ENCODE assay signal across 16 cellular contexts in genomic region chr12:122086641-122087285, GRCh38. TPM values are rescaled to one million over a fixed set of nuclear protein-coding genes. Genes with fewer than 3 reads are reported as not detected.
DNase-seq lines count a peak whose midpoint lies in the region; ATAC-seq and TF ChIP-seq lines count a peak whose summit lies in the region.
"Had no signal": no experiment of that assay in that cellular context is flagged by ENCODE, and none has a peak within 500 bp of the region (broad histone marks: within the 10 kb centered on the region; RNA-seq: fewer than 3 reads in every experiment).

No MANE protein-coding gene starts in this region.

- H3K27ac Mint-ChIP-seq in activated naive CD4-positive, alpha-beta T cell treated with anti-CD3 and anti-CD28 coated beads for 36 hours: peak overlapping the region; percentile 13
- peak overlapping the region in 1 of 2 donors; percentile 12 for H3K27ac Mint-ChIP-seq in activated naive CD4-positive, alpha-beta T cell treated with anti-CD3 and anti-CD28 coated beads, Interleukin-2, amount 50 U/mL, for 72 hours

- peaks cover 29% of the 10 kb centered on the region for H3K79me1 ChIP-seq in mesenchymal stem cell (replicated peaks; ENCODE audit: low read length, poor library complexity, severe bottlenecking)

- TF ChIP-seq CTCF in adrenal gland (IDR thresholded peaks at IDR 0.05): no peak

- intact Hi-C loops in activated naive CD4-positive, alpha-beta T cell treated with anti-CD3 and anti-CD28 coated beads for 36 hours (cut with micrococcal nuclease): loop anchor here (10.0 kb wide), 1 partner anchor 638 kb away; no protein-coding TSS in a partner anchor
- intact Hi-C loops in adrenal gland (cut with DNase I): no loop called here

- no peak for TF ChIP-seq POLR2A in adrenal gland (IDR thresholded peaks at IDR 0.05)

- peaks cover 25% of the 10 kb centered on the region for H3K36me3 Mint-ChIP-seq in activated naive CD4-positive, alpha-beta T cell treated with anti-CD3 and anti-CD28 coated beads for 36 hours (ENCODE audit: low read depth)
- peaks cover 14 to 23% of the 10 kb centered on the region in 2 donors for H3K36me3 Mint-ChIP-seq in activated naive CD4-positive, alpha-beta T cell treated with anti-CD3 and anti-CD28 coated beads, Interleukin-2, amount 50 U/mL, for 72 hours

- H2BK5ac ChIP-seq in mesenchymal stem cell (ENCODE audit: low read depth, low read length, poor library complexity, severe bottlenecking): no peak overlapping the region

- no peak overlapping the region for H4K91ac ChIP-seq in mesenchymal stem cell (ENCODE audit: low read length)

- H2BK12ac ChIP-seq in mesenchymal stem cell (ENCODE audit: low read length in 2 of 2): no peak overlapping the region

- peaks cover 94% of the 10 kb centered on the region for H3K4me1 Mint-ChIP-seq in activated naive CD4-positive, alpha-beta T cell treated with anti-CD3 and anti-CD28 coated beads for 36 hours (ENCODE audit: low read depth)

- H3K36me3 ChIP-seq in adrenal gland (replicated peaks in 1 of 2) (peaks cover 0 to 23% of the 10 kb centered on the region in 2 donors), mesenchymal stem cell (ENCODE audit: control insufficient read depth in 1 of 2, insufficient read depth in 2 of 2, low read depth in 1 of 2, low read length in 2 of 2) (peaks cover 24 to 28% of the 10 kb centered on the region in 2 experiments), thymus (ENCODE audit: control insufficient read depth, insufficient read depth) (peaks cover 20% of the 10 kb centered on the region)

- WGBS in adrenal gland, 4 donors: 79 to 89% (median 86%) methylated on average over 10 to 18 of the region's 18 CpGs
- 89% methylated on average over 18 of the region's 18 CpGs for WGBS in mesenchymal stem cell
- 93% methylated on average over 18 of the region's 18 CpGs for WGBS in thymus

- no peak for DNase-seq in activated naive CD4-positive, alpha-beta T cell treated with anti-CD3 and anti-CD28 coated beads for 36 hours
- DNase-seq in activated naive CD4-positive, alpha-beta T cell treated with anti-CD3 and anti-CD28 coated beads, Interleukin-2, amount 50 U/mL, for 72 hours (ENCODE audit: low spot score in 2 of 2): no peak
- DNase-seq in adrenal gland (no peak), mesenchymal stem cell (no peak), NCI-H2081 treated with DMSO at 0.1 percent for 48 hours (lab: John Stamatoyannopoulos, UW) (no peak), T1000 (lab: John Stamatoyannopoulos, UW) (no peak)
- DNase-seq: activated CD4-positive, alpha-beta T cell treated with anti-CD3 and anti-CD28 coated beads, Interleukin-2, amount 50 U/mL, for 4 hours; dermis blood vessel endothelial cell; islet precursor cell; MG63; naive B cell; NCI-H2171 had no signal

- no peaks in the 10 kb centered on the region for H3K27me3 ChIP-seq in adrenal gland
- no peaks in the 10 kb centered on the region for H3K27me3 ChIP-seq in mesenchymal stem cell (ENCODE audit: control insufficient read depth in 1 of 2, insufficient read depth in 1 of 2, low read length in 2 of 2)
- H3K27me3 ChIP-seq in thymus (ENCODE audit: control insufficient read depth, insufficient read depth): no peaks in the 10 kb centered on the region
- H3K27me3 ChIP-seq: MG63 had no signal

- H3K14ac ChIP-seq in mesenchymal stem cell (ENCODE audit: low read length in 2 of 2): no peak overlapping the region

- H2AK5ac ChIP-seq in mesenchymal stem cell (ENCODE audit: low read length, severe bottlenecking): no peak overlapping the region

- H3K9me3 ChIP-seq in adrenal gland (replicated peaks in 1 of 3) (no peaks in the 10 kb centered on the region), mesenchymal stem cell (ENCODE audit: control insufficient read depth, low read length) (no peaks in the 10 kb centered on the region), thymus (ENCODE audit: control insufficient read depth) (no peaks in the 10 kb centered on the region)
- H3K9me3 ChIP-seq: MG63 had no signal

- no peak overlapping the region for H3K4ac ChIP-seq in mesenchymal stem cell (ENCODE audit: low read depth in 1 of 2, low read length in 2 of 2)

- ATAC-seq in activated naive CD4-positive, alpha-beta T cell treated with anti-CD3 and anti-CD28 coated beads, Interleukin-2, amount 50 U/mL, for 72 hours: no peak
- no peak for ATAC-seq in GM21526 (IDR thresholded peaks at IDR 0.05; ENCODE audit: low FRiP score, unreplicated experiment)

- H2AFZ ChIP-seq in mesenchymal stem cell (ENCODE audit: low read depth, low read length): no peak overlapping the region

- H2BK120ac ChIP-seq in mesenchymal stem cell (ENCODE audit: low read depth, low read length): no peak overlapping the region

- H3K4me2 ChIP-seq in mesenchymal stem cell (ENCODE audit: low read length, poor library complexity, severe bottlenecking): no peak overlapping the region
- H3K4me2 ChIP-seq: smooth muscle cell had no signal

- H3K4me1 ChIP-seq in adrenal gland (replicated peaks in 1 of 2) (peaks cover 28 to 80% of the 10 kb centered on the region in 2 donors), mesenchymal stem cell (ENCODE audit: control insufficient read depth, insufficient read depth, low read depth, low read length) (peaks cover 18% of the 10 kb centered on the region), thymus (ENCODE audit: control insufficient read depth, insufficient read depth, low read length) (peaks cover 55% of the 10 kb centered on the region)

- no peaks in the 10 kb centered on the region for H3K27me3 Mint-ChIP-seq in activated naive CD4-positive, alpha-beta T cell treated with anti-CD3 and anti-CD28 coated beads for 36 hours (ENCODE audit: low read depth)
- H3K27me3 Mint-ChIP-seq: naive B cell had no signal

- H3K18ac ChIP-seq in mesenchymal stem cell (ENCODE audit: low read depth in 1 of 2, low read length in 2 of 2): no peak overlapping the region

- H3K23ac ChIP-seq in mesenchymal stem cell (ENCODE audit: low read length in 2 of 2): peak overlapping the region in 1 of 2 experiments; percentile 5

- CTCF ChIA-PET in activated naive CD4-positive, alpha-beta T cell treated with anti-CD3 and anti-CD28 coated beads for 36 hours (lab: Charles Lee): interaction anchor here (0.7 to 1.2 kb wide), 3 partner anchors 9 to 37 kb away, joined by 3 to 4 read pairs (median 3); no protein-coding TSS in a partner anchor

- no peak overlapping the region for H3K4me3 Mint-ChIP-seq in activated naive CD4-positive, alpha-beta T cell treated with anti-CD3 and anti-CD28 coated beads for 36 hours

- no peak overlapping the region for H4K8ac ChIP-seq in mesenchymal stem cell (ENCODE audit: low read length)

- no peaks in the 10 kb centered on the region for H3K9me3 Mint-ChIP-seq in activated naive CD4-positive, alpha-beta T cell treated with anti-CD3 and anti-CD28 coated beads for 36 hours
- no peaks in the 10 kb centered on the region for H3K9me3 Mint-ChIP-seq in activated naive CD4-positive, alpha-beta T cell treated with anti-CD3 and anti-CD28 coated beads, Interleukin-2, amount 50 U/mL, for 72 hours
- H3K9me3 Mint-ChIP-seq: naive B cell had no signal

- H3K27ac ChIP-seq in adrenal gland (peak overlapping the region in 3 of 5 donors; percentile 12 to 45 (median 35)), mesenchymal stem cell (ENCODE audit: low read length, poor library complexity, severe bottlenecking) (no peak overlapping the region), thymus (ENCODE audit: low read depth) (peak overlapping the region; percentile 53)
- H3K27ac ChIP-seq: HL-60 had no signal

- no peak overlapping the region for H2BK15ac ChIP-seq in mesenchymal stem cell (ENCODE audit: low read depth, poor library complexity, severe bottlenecking)

- H3K4me3 ChIP-seq in adrenal gland (no peak overlapping the region), mesenchymal stem cell (ENCODE audit: insufficient read depth in 1 of 2, low read depth in 1 of 2, low read length in 2 of 2) (no peak overlapping the region), thymus (ENCODE audit: low read length) (no peak overlapping the region)
- H3K4me3 ChIP-seq: MG63, smooth muscle cell had no signal

- peak overlapping the region; percentile 24 for H3K9ac ChIP-seq in mesenchymal stem cell (ENCODE audit: low read length)

RNA-seq across cellular contexts. Expression of gene MLXIP, which starts 8.2 kb away (rescaled TPM):
- total RNA-seq in activated naive CD4-positive, alpha-beta T cell treated with anti-CD3 and anti-CD28 coated beads for 36 hours: 10 to 100 TPM; 18.8 to 22.0 TPM
- 10 to 100 TPM; 34.9 to 36.0 TPM for total RNA-seq in activated naive CD4-positive, alpha-beta T cell treated with anti-CD3 and anti-CD28 coated beads, Interleukin-2, amount 50 U/mL, for 72 hours
- 10 to 100 TPM; 29.5 to 79.1 (median 42.3) TPM for total RNA-seq in adrenal gland
- polyA plus RNA-seq in adrenal gland (10 to 100 TPM; 29.1 to 98.1 (median 29.3) TPM), thymus (31.9 TPM)
- polyA plus RNA-seq in mesenchymal stem cell (2013, experiment 1 of 2): 61.2 TPM
- 58.9 TPM for polyA plus RNA-seq in mesenchymal stem cell (2013, experiment 2 of 2)
